In the genomic region with DNA sequence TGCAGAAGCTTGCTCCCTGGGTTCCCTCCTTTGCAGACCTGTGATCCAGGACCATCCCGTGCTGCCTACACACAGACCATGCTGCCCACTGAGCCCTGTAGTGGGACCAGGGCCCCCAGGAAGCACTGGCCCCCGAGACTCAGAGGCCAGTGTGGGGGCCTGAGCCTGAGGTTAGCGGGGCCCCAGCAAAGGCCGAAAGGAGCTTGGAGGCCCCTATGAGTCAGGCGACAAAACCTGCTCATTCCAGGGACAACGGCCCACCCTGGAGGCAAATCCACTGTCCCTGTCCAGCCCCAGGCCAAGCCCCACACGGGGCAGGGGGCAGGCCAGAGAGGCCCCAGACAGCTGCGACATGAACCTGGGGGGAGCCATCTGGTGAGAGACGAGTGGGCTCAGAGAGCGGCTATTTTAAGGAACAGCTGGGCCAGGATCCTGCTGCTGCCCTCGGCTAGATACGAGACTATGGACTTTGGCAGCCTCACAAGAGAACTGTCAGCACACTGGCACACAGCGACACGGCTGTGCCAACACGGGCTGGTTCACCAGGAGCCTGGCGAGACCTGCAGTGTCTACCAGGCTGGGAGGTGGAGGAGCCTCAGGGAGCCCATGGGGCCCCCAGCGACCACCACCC, we compare ENCODE assay signal across 10 cellular contexts.
DNase-seq lines count a peak whose midpoint lies in the region; ATAC-seq and TF ChIP-seq lines count a peak whose summit lies in the region.
"Had no signal": no experiment of that assay in that cellular context is flagged by ENCODE, and none has a peak within 500 bp of the region (broad histone marks: within the 10 kb centered on the region; RNA-seq: fewer than 3 reads in every experiment).

No MANE protein-coding gene starts in this region.

- no peaks in the 10 kb centered on the region for H3K9me3 ChIP-seq in CD4-positive, alpha-beta T cell (ENCODE audit: control insufficient read depth, low read length)
- H3K9me3 ChIP-seq in NT2/D1 (ENCODE audit: insufficient read depth, low read length) (no peaks in the 10 kb centered on the region), esophagus squamous epithelium (no peaks in the 10 kb centered on the region)

- H3K4me1 Mint-ChIP-seq in CD4-positive, alpha-beta T cell (ENCODE audit: low read depth), result peaks cover 32% of the 10 kb centered on the region
- peaks cover 47% of the 10 kb centered on the region for H3K4me1 Mint-ChIP-seq in osteocyte (ENCODE audit: unreplicated experiment)

- no peak for DNase-seq in CD4-positive, alpha-beta T cell
- DNase-seq in NT2/D1 (ENCODE audit: low read depth, low spot score) (no peak), esophagus squamous epithelium (lab: John Stamatoyannopoulos, UW) (no peak), osteocyte (ENCODE audit: extremely low spot score, unreplicated experiment) (no peak), ecto neural progenitor cell (ENCODE audit: low spot score) (no peak), GM20000 (ENCODE audit: low spot score) (no peak), NCI-H1930 (lab: John Stamatoyannopoulos, UW) (no peak)
- DNase-seq: NCI-H510A; stimulated activated CD4-positive, alpha-beta T cell treated with anti-CD3 and anti-CD28 coated beads, Interleukin-2, amount 100 ng/mL, for 48 hours had no signal

- no peak overlapping the region for H3K27ac Mint-ChIP-seq in CD4-positive, alpha-beta T cell
- no peak overlapping the region for H3K27ac Mint-ChIP-seq in osteocyte (ENCODE audit: unreplicated experiment)

- CTCF ChIA-PET in CD4-positive, alpha-beta T cell (lab: Charles Lee), result no interaction called here

- H3K36me3 ChIP-seq in NT2/D1 (ENCODE audit: insufficient read depth, insufficient read length, low read length) (peaks cover 3% of the 10 kb centered on the region), esophagus squamous epithelium (peaks cover 0 to under 1% (median 0%) of the 10 kb centered on the region in 3 donors)

- H3K9me3 Mint-ChIP-seq in CD4-positive, alpha-beta T cell, result no peaks in the 10 kb centered on the region
- H3K9me3 Mint-ChIP-seq in osteocyte (ENCODE audit: unreplicated experiment), result no peaks in the 10 kb centered on the region

- H3K27ac ChIP-seq in CD4-positive, alpha-beta T cell (ENCODE audit: low read depth, low read length), result no peak overlapping the region
- H3K27ac ChIP-seq in esophagus squamous epithelium, result peak overlapping the region in 2 of 4 donors; percentile 79 to 95

- intact Hi-C loops in CD4-positive, alpha-beta T cell (cut with DNase I, micrococcal nuclease), result loop anchor here in 1 of 2 experiments (2.0 kb wide), 1 partner anchor 38 kb away; no protein-coding TSS in a partner anchor
- intact Hi-C loops in esophagus squamous epithelium (cut with DNase I), result no loop called here

- H3K9ac ChIP-seq in NT2/D1 (ENCODE audit: insufficient read length, low read depth), result peak overlapping the region; percentile 5

- TF ChIP-seq CTCF in CD4-positive, alpha-beta T cell (IDR thresholded peaks at IDR 0.05), result no peak
- TF ChIP-seq CTCF in esophagus squamous epithelium (IDR thresholded peaks at IDR 0.05) (no peak), osteocyte (IDR thresholded peaks at IDR 0.05) (no peak), GM20000 (IDR thresholded peaks at IDR 0.05; ENCODE audit: extremely low read depth, missing control alignments) (no peak)

- 38 to 40% methylated on average over 3 to 9 of the region's 17 CpGs for WGBS in esophagus squamous epithelium, 2 donors

- no peaks in the 10 kb centered on the region for H3K27me3 ChIP-seq in CD4-positive, alpha-beta T cell (ENCODE audit: control insufficient read depth, insufficient read depth, low read length)
- H3K27me3 ChIP-seq in NT2/D1 (ENCODE audit: insufficient read depth, insufficient read length), result no peaks in the 10 kb centered on the region
- H3K27me3 ChIP-seq in esophagus squamous epithelium, result no peaks in the 10 kb centered on the region

- POLR2A ChIA-PET in CD4-positive, alpha-beta T cell (lab: Charles Lee), result interaction anchor here (1.1 kb wide), 1 partner anchor 11 kb away, joined by 4 read pairs; no protein-coding TSS in a partner anchor

- H3K4me1 ChIP-seq in NT2/D1 (ENCODE audit: insufficient read depth, insufficient read length), result peaks cover 24% of the 10 kb centered on the region
- H3K4me1 ChIP-seq in esophagus squamous epithelium, result peaks cover 32 to 76% (median 32%) of the 10 kb centered on the region in 3 donors

- no peak for ATAC-seq in CD4-positive, alpha-beta T cell (ENCODE audit: poor library complexity)
- no peak for ATAC-seq in HG03442 (IDR thresholded peaks at IDR 0.05; ENCODE audit: unreplicated experiment)

- no peak for TF ChIP-seq POLR2A in esophagus squamous epithelium (IDR thresholded peaks at IDR 0.05)

- H3K36me3 Mint-ChIP-seq in CD4-positive, alpha-beta T cell (ENCODE audit: low read depth), result no peaks in the 10 kb centered on the region
- H3K36me3 Mint-ChIP-seq in osteocyte (ENCODE audit: unreplicated experiment), result peaks cover 7% of the 10 kb centered on the region

- H3K4me3 Mint-ChIP-seq in CD4-positive, alpha-beta T cell, result peak overlapping the region; percentile 84
- peak overlapping the region; percentile 79 for H3K4me3 Mint-ChIP-seq in osteocyte (ENCODE audit: unreplicated experiment)

- H3K4me3 ChIP-seq in NT2/D1 (ENCODE audit: insufficient read length, low read depth) (no peak overlapping the region), esophagus squamous epithelium (peak overlapping the region in 3 of 4 donors; percentile 53 to 88 (median 65))

- H3K27me3 Mint-ChIP-seq in CD4-positive, alpha-beta T cell, result no peaks in the 10 kb centered on the region
- H3K27me3 Mint-ChIP-seq in osteocyte (ENCODE audit: unreplicated experiment), result no peaks in the 10 kb centered on the region
